Comparison of ENCODE assay signal across 14 cellular contexts in the genomic region with DNA sequence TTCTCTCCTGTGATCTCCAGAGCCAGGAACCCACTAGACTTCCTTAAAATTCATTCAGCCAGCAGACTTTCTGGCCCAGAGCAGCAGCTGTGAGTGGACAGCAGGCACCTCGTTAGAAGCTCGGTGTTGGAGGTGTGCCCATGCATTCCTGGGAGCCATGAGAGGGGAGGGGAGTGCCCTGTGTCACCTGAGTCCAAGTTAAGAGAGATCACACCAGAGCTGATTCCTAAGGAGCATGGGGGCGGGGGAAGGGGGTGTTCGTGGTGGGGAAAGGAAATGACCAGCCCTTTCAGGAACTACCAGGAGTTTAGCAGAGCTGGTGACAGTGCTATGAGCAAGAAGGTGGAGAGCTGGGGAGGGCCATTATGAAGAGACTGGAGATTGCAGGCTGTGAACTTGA. TPM values are rescaled to one million over a fixed set of nuclear protein-coding genes. Genes with fewer than 3 reads are reported as not detected.
A peak's percentile ranks its signal among the peaks of the same experiment; 100 is the strongest.
DNase-seq lines count a peak whose midpoint lies in the region; ATAC-seq, FAIRE-seq and TF ChIP-seq lines count a peak whose summit lies in the region.
"Had no signal": no experiment of that assay in that cellular context is flagged by ENCODE, and none has a peak within 500 bp of the region (broad histone marks: within the 10 kb centered on the region; RNA-seq: fewer than 3 reads in every experiment).

No MANE protein-coding gene starts in this region.

- no peak for TF ChIP-seq POLR2A in H54 (IDR thresholded peaks at IDR 0.05; ENCODE audit: low read depth, low read length)
- TF ChIP-seq POLR2A in body of pancreas (IDR thresholded peaks at IDR 0.05): no peak

- no peak overlapping the region for H3K27ac ChIP-seq in body of pancreas
- H3K27ac ChIP-seq in aorta (ENCODE audit: low read depth in 1 of 2, low read length in 2 of 2): no peak overlapping the region
- H3K27ac ChIP-seq: KMS-11, parathyroid adenoma had no signal

- intact Hi-C loops in body of pancreas (cut with DNase I): no loop called here
- intact Hi-C loops in aorta (cut with DNase I): no loop called here

- H3K4me3 ChIP-seq in body of pancreas (no peak overlapping the region), aorta (ENCODE audit: low read length in 2 of 2) (no peak overlapping the region)

- H3K4me1 ChIP-seq in body of pancreas (no peaks in the 10 kb centered on the region), aorta (ENCODE audit: control insufficient read depth in 1 of 2, insufficient read depth in 2 of 2, low read length in 2 of 2) (no peaks in the 10 kb centered on the region)
- H3K4me1 ChIP-seq: parathyroid adenoma had no signal

- TF ChIP-seq CTCF in body of pancreas (IDR thresholded peaks at IDR 0.05): no peak

- H3K36me3 ChIP-seq in body of pancreas (replicated peaks in 1 of 2; ENCODE audit: insufficient read depth in 1 of 2, low read depth in 2 of 2) (no peaks in the 10 kb centered on the region), aorta (ENCODE audit: control insufficient read depth in 1 of 2, insufficient read depth in 2 of 2, low read length in 1 of 2) (peaks cover 0 to 6% of the 10 kb centered on the region in 2 donors)

- H3K27me3 ChIP-seq in body of pancreas (no peaks in the 10 kb centered on the region), aorta (ENCODE audit: control insufficient read depth in 1 of 2, insufficient read depth in 2 of 2, low read length in 1 of 2) (no peaks in the 10 kb centered on the region)

- H3K9me3 ChIP-seq in body of pancreas (no peaks in the 10 kb centered on the region), aorta (ENCODE audit: control insufficient read depth, low read length) (no peaks in the 10 kb centered on the region)

- DNase-seq in 8988T (peak; percentile 19), H54 (ENCODE audit: insufficient read length, low spot score) (peak; percentile 39), body of pancreas (peak; percentile 29 to 56 (median 42)), kidney glomerular epithelial cell (lab: John Stamatoyannopoulos, UW) (peak; percentile 6), COR-L47 (lab: John Stamatoyannopoulos, UW) (no peak), aorta (no peak)
- no peak for DNase-seq in effector CD8-positive, alpha-beta T cell (lab: John Stamatoyannopoulos, UW)
- DNase-seq: erythroblast; SHP77; stimulated activated CD4-positive, alpha-beta T cell treated with anti-CD3 and anti-CD28 coated beads, Interleukin-4, amount 100 ng/mL, for 24 hours had no signal

- 41 to 45% methylated on average over 3 to 4 of the region's 4 CpGs for WGBS in body of pancreas, 2 donors
- WGBS in aorta, 2 donors: 44 to 46% methylated on average over 4 of the region's 4 CpGs

- ATAC-seq in body of pancreas (peak; percentile 45), HG02763 (IDR thresholded peaks at IDR 0.05; ENCODE audit: unreplicated experiment) (no peak), aorta (ENCODE audit: low FRiP score) (no peak)

- FAIRE-seq in H54 (lab: Jason Lieb, UNC): no peak
- FAIRE-seq: TTC549 had no signal

RNA-seq across cellular contexts. Expression of gene GFRA4, which starts 46.9 kb away (rescaled TPM):
- total RNA-seq in body of pancreas: not detected
- total RNA-seq in aorta: not detected
- not detected for polyA plus RNA-seq in aorta

Comparison
In these comparisons a context has a peak if more than half of its experiments do, and no peak if none do; other contexts are left out.
1. DNase-seq: peak in 8988T (single experiment), H54 (single experiment), body of pancreas (4 of 4) and kidney glomerular epithelial cell (single experiment); none in effector CD8-positive, alpha-beta T cell (single experiment), COR-L47 (single experiment) and aorta (0 of 2).